In the genomic region with DNA sequence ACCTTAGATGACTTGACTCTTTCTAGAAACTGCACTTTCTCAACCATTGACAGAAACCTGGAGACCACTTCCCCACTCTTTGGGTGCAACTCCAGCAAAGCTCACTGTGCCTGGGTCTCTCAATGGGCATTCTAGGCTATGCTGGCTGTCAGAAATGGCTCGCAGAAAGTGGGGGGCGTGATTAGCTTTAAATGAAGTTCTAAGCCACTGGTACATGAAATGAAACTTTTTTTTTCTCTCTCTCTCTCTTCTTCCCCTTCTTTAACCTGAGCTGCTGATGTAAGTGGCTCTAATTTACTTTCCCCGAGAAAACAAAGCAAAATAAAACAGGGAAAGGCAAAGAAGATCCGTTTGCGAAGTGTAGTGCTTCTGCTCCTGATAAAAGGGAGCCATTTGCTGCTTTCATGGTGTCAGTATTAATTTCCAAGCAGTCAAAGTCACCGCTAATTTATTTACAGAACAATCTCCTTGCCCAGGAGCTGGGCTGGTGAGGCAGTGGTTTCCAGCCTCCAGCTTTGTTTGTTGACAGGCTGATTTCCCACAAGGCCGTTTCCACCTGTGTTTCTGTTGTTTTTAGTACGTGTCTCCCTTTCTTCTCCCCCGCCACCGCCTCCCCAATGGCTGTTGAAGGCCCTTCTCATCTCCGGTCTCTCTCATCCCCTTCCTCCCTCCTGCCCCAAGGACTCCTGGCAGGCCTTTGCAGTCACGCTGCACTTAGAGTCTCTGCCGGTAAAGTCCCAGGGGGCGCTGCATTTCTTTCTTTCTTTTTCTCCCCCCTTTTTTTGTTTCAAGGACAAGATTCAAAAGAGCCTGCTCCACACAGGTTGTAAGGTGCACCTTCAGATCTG, we compare ENCODE assay signal across 11 cellular contexts.
DNase-seq lines count a peak whose midpoint lies in the region; TF ChIP-seq lines count a peak whose summit lies in the region.
"Had no signal": no experiment of that assay in that cellular context is flagged by ENCODE, and none has a peak within 500 bp of the region (broad histone marks: within the 10 kb centered on the region; RNA-seq: fewer than 3 reads in every experiment).

No MANE protein-coding gene starts in this region.

- in situ Hi-C loops in transverse colon (cut with MboI; ENCODE audit: low pct_ligation_motif_present in 1 of 4, low pct_unique_long_range_greater_than_20kb in 1 of 4, low sequenced_read_pairs in 3 of 4): no loop called here

- no peak overlapping the region for H3K9ac ChIP-seq in endodermal cell (ENCODE audit: extremely low read depth, low read length, poor library complexity, severe bottlenecking)

- intact Hi-C loops in transverse colon (cut with DNase I; ENCODE audit: low total_unique reads): no loop called here

- no peaks in the 10 kb centered on the region for H3K4me1 ChIP-seq in endodermal cell (ENCODE audit: control insufficient read depth, insufficient read depth, low read length)
- no peaks in the 10 kb centered on the region for H3K4me1 ChIP-seq in transverse colon

- H3K36me3 ChIP-seq in endodermal cell (ENCODE audit: control insufficient read depth, insufficient read depth, low read length) (no peaks in the 10 kb centered on the region), transverse colon (no peaks in the 10 kb centered on the region)

- TF ChIP-seq POLR2A in transverse colon (IDR thresholded peaks at IDR 0.05): no peak

- no peaks in the 10 kb centered on the region for H3K27me3 ChIP-seq in endodermal cell (ENCODE audit: control insufficient read depth, insufficient read depth, low read length, poor library complexity, severe bottlenecking)
- peaks cover 7% of the 10 kb centered on the region for H3K27me3 ChIP-seq in transverse colon

- CTCF ChIA-PET in activated naive CD4-positive, alpha-beta T cell treated with anti-CD3 and anti-CD28 coated beads, Interleukin-2, amount 10 ng/mL, durations not matched to agents 7 days and 5 days (lab: Charles Lee): no interaction called here

- TF ChIP-seq EP300 in transverse colon (IDR thresholded peaks at IDR 0.05; ENCODE audit: low read depth): no peak

- no peak overlapping the region for H3K4me3 Mint-ChIP-seq in activated naive CD4-positive, alpha-beta T cell treated with anti-CD3 and anti-CD28 coated beads, Interleukin-2, amount 10 ng/mL, durations not matched to agents 7 days and 5 days
- H3K4me3 Mint-ChIP-seq in endodermal cell: no peak overlapping the region

- H3K27ac Mint-ChIP-seq in activated naive CD4-positive, alpha-beta T cell treated with anti-CD3 and anti-CD28 coated beads, Interleukin-2, amount 10 ng/mL, durations not matched to agents 7 days and 5 days: peak overlapping the region; percentile 58
- H3K27ac Mint-ChIP-seq in endodermal cell: no peak overlapping the region

- H3K9me3 Mint-ChIP-seq in activated naive CD4-positive, alpha-beta T cell treated with anti-CD3 and anti-CD28 coated beads, Interleukin-2, amount 10 ng/mL, durations not matched to agents 7 days and 5 days: no peaks in the 10 kb centered on the region
- no peaks in the 10 kb centered on the region for H3K9me3 Mint-ChIP-seq in endodermal cell

- H3K36me3 Mint-ChIP-seq in activated naive CD4-positive, alpha-beta T cell treated with anti-CD3 and anti-CD28 coated beads, Interleukin-2, amount 10 ng/mL, durations not matched to agents 7 days and 5 days: no peaks in the 10 kb centered on the region
- H3K36me3 Mint-ChIP-seq in endodermal cell (ENCODE audit: low read depth): no peaks in the 10 kb centered on the region

- DNase-seq in activated naive CD4-positive, alpha-beta T cell treated with anti-CD3 and anti-CD28 coated beads, Interleukin-2, amount 10 ng/mL, durations not matched to agents 7 days and 5 days: no peak
- DNase-seq in activated naive CD4-positive, alpha-beta T cell (lab: John Stamatoyannopoulos, UW): no peak
- DNase-seq in NCI-H1436 treated with DMSO at 0.1 percent for 48 hours (lab: John Stamatoyannopoulos, UW): peak; percentile 81
- peak; percentile 84 for DNase-seq in endodermal cell
- DNase-seq in transverse colon: peak; percentile 11
- DNase-seq in GOT3 (lab: John Stamatoyannopoulos, UW): no peak
- no peak for DNase-seq in GM03348 (ENCODE audit: low spot score)
- DNase-seq in stimulated activated naive CD4-positive, alpha-beta T cell (lab: John Stamatoyannopoulos, UW): no peak
- DNase-seq: aorta; NCI-H2029 treated with DMSO at 0.1 percent for 48 hours; stimulated activated CD4-positive, alpha-beta T cell treated with anti-CD3 and anti-CD28 coated beads, Interleukin-4, amount 100 ng/mL, for 24 hours had no signal

- H3K4me3 ChIP-seq in endodermal cell (ENCODE audit: low read length) (no peak overlapping the region), transverse colon (no peak overlapping the region)

- H3K9me3 ChIP-seq in endodermal cell (ENCODE audit: control insufficient read depth, low read length): no peaks in the 10 kb centered on the region
- H3K9me3 ChIP-seq in transverse colon: no peaks in the 10 kb centered on the region

- WGBS in endodermal cell (ENCODE audit: insufficient coverage in 1 of 2, insufficient read length in 1 of 2), 2 experiments: 64 to 73% methylated on average over 13 to 14 of the region's 14 CpGs
- WGBS in transverse colon (ENCODE audit: low coverage in 1 of 2), 2 donors: 46 to 48% methylated on average over 12 to 14 of the region's 14 CpGs

- no peak overlapping the region for H3K27ac ChIP-seq in endodermal cell (ENCODE audit: low read depth, low read length)
- no peak overlapping the region for H3K27ac ChIP-seq in transverse colon

- peak; percentile 81 for TF ChIP-seq CTCF in endodermal cell (conservative IDR thresholded peaks at IDR 0.05)
- TF ChIP-seq CTCF in transverse colon (IDR thresholded peaks at IDR 0.05): no peak

- peaks cover 9% of the 10 kb centered on the region for H3K27me3 Mint-ChIP-seq in activated naive CD4-positive, alpha-beta T cell treated with anti-CD3 and anti-CD28 coated beads, Interleukin-2, amount 10 ng/mL, durations not matched to agents 7 days and 5 days
- peaks cover 3% of the 10 kb centered on the region for H3K27me3 Mint-ChIP-seq in endodermal cell (ENCODE audit: insufficient read depth)

- H3K4me1 Mint-ChIP-seq in activated naive CD4-positive, alpha-beta T cell treated with anti-CD3 and anti-CD28 coated beads, Interleukin-2, amount 10 ng/mL, durations not matched to agents 7 days and 5 days: peaks cover 5% of the 10 kb centered on the region
- H3K4me1 Mint-ChIP-seq in endodermal cell: peaks cover 21% of the 10 kb centered on the region

Comparison
In these comparisons a context has a peak if more than half of its experiments do, and no peak if none do; other contexts are left out.
1. DNase-seq: peak in NCI-H1436 treated with DMSO at 0.1 percent for 48 hours (single experiment), endodermal cell (single experiment) and transverse colon (single experiment); none in activated naive CD4-positive, alpha-beta T cell treated with anti-CD3 and anti-CD28 coated beads, Interleukin-2, amount 10 ng/mL, durations not matched to agents 7 days and 5 days (single experiment), activated naive CD4-positive, alpha-beta T cell (0 of 4), GOT3 (single experiment), GM03348 (single experiment) and stimulated activated naive CD4-positive, alpha-beta T cell (0 of 6).